In the genomic region with DNA sequence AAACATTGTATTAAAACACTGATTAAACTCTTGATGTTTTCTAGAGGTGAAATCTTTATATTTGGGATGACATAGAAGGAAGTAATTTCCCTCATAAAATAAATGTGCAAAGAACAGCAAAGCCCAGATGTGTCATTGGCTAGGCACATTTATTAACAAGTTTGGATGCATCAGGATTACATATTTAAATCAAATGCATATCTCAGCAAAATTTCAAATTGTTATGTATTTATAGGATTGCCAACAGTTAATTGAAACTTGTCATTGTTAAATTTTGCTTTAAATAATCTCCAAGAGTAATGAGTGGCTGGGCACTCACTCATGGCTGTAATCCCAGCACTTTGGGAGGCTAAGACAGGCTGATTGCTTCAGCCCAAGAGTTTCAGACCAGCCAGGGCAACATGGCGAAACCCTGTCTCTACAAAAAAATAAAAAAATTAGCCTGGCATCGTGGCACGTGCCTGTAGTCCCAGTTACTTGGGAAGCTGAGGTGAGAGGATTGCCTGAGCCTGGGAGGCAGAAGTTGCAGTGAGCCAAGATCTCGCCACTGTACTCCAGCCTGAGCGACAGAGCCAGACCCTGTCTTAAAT, we compare ENCODE assay signal across 1 cellular context.
TF ChIP-seq lines count a peak whose summit lies in the region.

No MANE protein-coding gene starts in this region.

TF ChIP-seq in HEK293, 187 proteins besides CTCF, POLR2A, EP300 and RAD21 (continued from another document):
- TF ChIP-seq, protein P1, sequence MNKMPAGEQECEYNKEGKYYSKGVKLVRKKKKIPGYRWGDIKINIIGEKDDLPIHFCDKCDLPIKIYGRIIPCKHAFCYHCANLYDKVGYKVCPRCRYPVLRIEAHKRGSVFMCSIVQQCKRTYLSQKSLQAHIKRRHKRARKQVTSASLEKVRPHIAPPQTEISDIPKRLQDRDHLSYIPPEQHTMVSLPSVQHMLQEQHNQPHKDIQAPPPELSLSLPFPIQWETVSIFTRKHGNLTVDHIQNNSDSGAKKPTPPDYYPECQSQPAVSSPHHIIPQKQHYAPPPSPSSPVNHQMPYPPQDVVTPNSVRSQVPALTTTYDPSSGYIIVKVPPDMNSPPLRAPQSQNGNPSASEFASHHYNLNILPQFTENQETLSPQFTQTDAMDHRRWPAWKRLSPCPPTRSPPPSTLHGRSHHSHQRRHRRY (tag by site-specific recombination; IDR thresholded peaks at IDR 0.05) = no peak
- no peak for TF ChIP-seq ZNF426 (tag by site-specific recombination; IDR thresholded peaks at IDR 0.05)
